ENCODE assay signal across 20 cellular contexts in genomic region chr12:121545459-121545858, GRCh38. TPM values are rescaled to one million over a fixed set of nuclear protein-coding genes. Genes with fewer than 3 reads are reported as not detected.
A peak's percentile ranks its signal among the peaks of the same experiment; 100 is the strongest.
DNase-seq lines count a peak whose midpoint lies in the region; TF ChIP-seq lines count a peak whose summit lies in the region.
"Had no signal": no experiment of that assay in that cellular context is flagged by ENCODE, and none has a peak within 500 bp of the region (broad histone marks: within the 10 kb centered on the region; RNA-seq: fewer than 3 reads in every experiment).

No MANE protein-coding gene starts in this region.

- no peak for TF ChIP-seq CTCF in endothelial cell (IDR thresholded peaks at IDR 0.05; ENCODE audit: unreplicated experiment)

- CTCF ChIA-PET in activated CD4-positive, alpha-beta T cell treated with anti-CD3 and anti-CD28 coated beads, Interleukin-2, amount 10 ng/mL, durations not matched to agents 7 days and 5 days (lab: Charles Lee) = interaction anchor here (0.5 to 2.4 kb wide), 3 partner anchors 11 to 123 kb away, joined by 4 to 6 read pairs (median 4); no protein-coding TSS in a partner anchor

- no peaks in the 10 kb centered on the region for H3K27me3 Mint-ChIP-seq in activated CD4-positive, alpha-beta T cell treated with anti-CD3 and anti-CD28 coated beads, Interleukin-2, amount 10 ng/mL, durations not matched to agents 7 days and 5 days
- peaks cover 3% of the 10 kb centered on the region for H3K27me3 Mint-ChIP-seq in endothelial cell (ENCODE audit: unreplicated experiment)
- H3K27me3 Mint-ChIP-seq: B cell; CD4-positive, alpha-beta memory T cell; CD4-positive, CD25-positive, alpha-beta regulatory T cell; CD8-positive, alpha-beta memory T cell had no signal

- DNase-seq in activated CD4-positive, alpha-beta T cell treated with anti-CD3 and anti-CD28 coated beads, Interleukin-2, amount 10 ng/mL, durations not matched to agents 7 days and 5 days = no peak
- no peak for DNase-seq in activated CD4-positive, alpha-beta T cell treated with anti-CD3 and anti-CD28 coated beads for 1 hour
- DNase-seq in endothelial cell (ENCODE audit: low spot score) = no peak
- no peak for DNase-seq in activated naive CD4-positive, alpha-beta T cell treated with anti-CD3 and anti-CD28 coated beads, Interleukin-2, amount 50 U/mL, for 16 hours
- DNase-seq in effector CD8-positive, alpha-beta T cell (lab: John Stamatoyannopoulos, UW) = no peak
- DNase-seq: AML-193; C1 segment of cervical spinal cord; CD4-positive, alpha-beta memory T cell; CD4-positive, CD25-positive, alpha-beta regulatory T cell; CD8-positive, alpha-beta memory T cell; COR-L47; DMS 273 treated with DMSO at 0.1 percent for 48 hours; DMS153; DMS53; DMS79; DND-41; EL; GDM1 had no signal

- peak overlapping the region; percentile 57 for H3K27ac Mint-ChIP-seq in activated CD4-positive, alpha-beta T cell treated with anti-CD3 and anti-CD28 coated beads, Interleukin-2, amount 10 ng/mL, durations not matched to agents 7 days and 5 days
- H3K27ac Mint-ChIP-seq in endothelial cell (ENCODE audit: unreplicated experiment) = peak overlapping the region; percentile 48
- H3K27ac Mint-ChIP-seq: B cell; CD4-positive, CD25-positive, alpha-beta regulatory T cell had no signal

- H3K9me3 Mint-ChIP-seq in activated CD4-positive, alpha-beta T cell treated with anti-CD3 and anti-CD28 coated beads, Interleukin-2, amount 10 ng/mL, durations not matched to agents 7 days and 5 days = no peaks in the 10 kb centered on the region
- H3K9me3 Mint-ChIP-seq in endothelial cell (ENCODE audit: unreplicated experiment) = no peaks in the 10 kb centered on the region
- H3K9me3 Mint-ChIP-seq: CD14-positive monocyte; CD4-positive, CD25-positive, alpha-beta regulatory T cell; CD8-positive, alpha-beta memory T cell had no signal

- no peak overlapping the region for H3K4me3 Mint-ChIP-seq in activated CD4-positive, alpha-beta T cell treated with anti-CD3 and anti-CD28 coated beads, Interleukin-2, amount 10 ng/mL, durations not matched to agents 7 days and 5 days
- no peak overlapping the region for H3K4me3 Mint-ChIP-seq in endothelial cell (ENCODE audit: unreplicated experiment)
- H3K4me3 Mint-ChIP-seq: B cell; CD14-positive monocyte; CD4-positive, alpha-beta memory T cell; CD4-positive, CD25-positive, alpha-beta regulatory T cell; CD8-positive, alpha-beta memory T cell had no signal

- POLR2A ChIA-PET in activated CD4-positive, alpha-beta T cell treated with anti-CD3 and anti-CD28 coated beads, Interleukin-2, amount 10 ng/mL, durations not matched to agents 7 days and 5 days (lab: Charles Lee) = no interaction called here

- peaks cover 17% of the 10 kb centered on the region for H3K36me3 Mint-ChIP-seq in activated CD4-positive, alpha-beta T cell treated with anti-CD3 and anti-CD28 coated beads, Interleukin-2, amount 10 ng/mL, durations not matched to agents 7 days and 5 days (ENCODE audit: low read depth)
- H3K36me3 Mint-ChIP-seq in endothelial cell (ENCODE audit: low read depth, unreplicated experiment) = no peaks in the 10 kb centered on the region

- peaks cover 4% of the 10 kb centered on the region for H3K4me1 Mint-ChIP-seq in activated CD4-positive, alpha-beta T cell treated with anti-CD3 and anti-CD28 coated beads, Interleukin-2, amount 10 ng/mL, durations not matched to agents 7 days and 5 days
- peaks cover 3% of the 10 kb centered on the region for H3K4me1 Mint-ChIP-seq in endothelial cell (ENCODE audit: unreplicated experiment)

RNA-seq across cellular contexts. Expression of gene KDM2B, which starts 35.4 kb away (rescaled TPM):
- 10 to 100 TPM; 66.2 to 72.7 TPM for total RNA-seq in activated CD4-positive, alpha-beta T cell treated with anti-CD3 and anti-CD28 coated beads, Interleukin-2, amount 10 ng/mL, durations not matched to agents 7 days and 5 days
- total RNA-seq in endothelial cell (ENCODE audit: unreplicated experiment) = 36.7 TPM
